Comparison of ENCODE assay signal across 15 cellular contexts in the genomic region with DNA sequence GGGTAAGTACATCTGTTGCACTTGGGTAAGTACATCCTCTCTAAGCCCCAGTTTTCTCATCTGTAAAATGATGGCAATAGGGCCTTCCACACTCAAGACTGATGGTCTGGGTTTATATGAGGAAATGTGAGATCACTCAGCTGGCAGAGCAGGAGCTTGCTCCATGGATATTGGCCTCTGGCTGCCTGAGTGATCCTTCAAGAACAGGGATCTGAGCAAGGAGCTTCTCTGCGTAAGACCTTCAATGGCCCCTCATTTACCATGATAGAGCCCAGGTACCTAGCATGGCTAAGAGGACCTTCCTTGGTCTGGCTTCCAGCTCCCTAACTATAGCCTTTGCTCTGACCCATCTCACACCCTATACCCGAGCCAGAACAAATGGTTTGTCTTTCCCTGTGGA. TPM values are rescaled to one million over a fixed set of nuclear protein-coding genes. Genes with fewer than 3 reads are reported as not detected.
"Had no signal": no experiment of that assay in that cellular context is flagged by ENCODE, and none has a peak within 500 bp of the region (broad histone marks: within the 10 kb centered on the region; RNA-seq: fewer than 3 reads in every experiment).

No MANE protein-coding gene starts in this region.

- H3K4me3 ChIP-seq: ascending aorta, smooth muscle cell, tibial nerve had no signal

- H3K27me3 ChIP-seq: ascending aorta, tibial nerve had no signal

- H3K79me2 ChIP-seq: parathyroid adenoma had no signal

- H3K27ac ChIP-seq: parathyroid adenoma had no signal

- DNase-seq: activated CD4-positive, alpha-beta T cell treated with anti-CD3 and anti-CD28 coated beads, Interleukin-2, amount 50 U/mL, for 4 hours; activated CD4-positive, CD25-positive, alpha-beta regulatory T cell; activated naive CD8-positive, alpha-beta T cell treated with anti-CD3 and anti-CD28 coated beads, Interleukin-2, amount 10 ng/mL, durations not matched to agents 7 days and 5 days; immature natural killer cell; SHP77; T-helper 2 cell had no signal

- H3K4me1 ChIP-seq: ascending aorta, parathyroid adenoma had no signal

- H3K4me3 Mint-ChIP-seq: activated naive CD8-positive, alpha-beta T cell treated with anti-CD3 and anti-CD28 coated beads, Interleukin-2, amount 10 ng/mL, durations not matched to agents 7 days and 5 days; immature natural killer cell; neural crest cell; stimulated activated effector memory CD8-positive, alpha-beta T cell treated with anti-CD3 and anti-CD28 coated beads, Interleukin-12 subunit alpha, Interleukin-12 subunit beta, amount 100 ng/mL, for 72 hours had no signal

- H3K27ac Mint-ChIP-seq: activated naive CD8-positive, alpha-beta T cell treated with anti-CD3 and anti-CD28 coated beads, Interleukin-2, amount 10 ng/mL, durations not matched to agents 7 days and 5 days; immature natural killer cell; stimulated activated effector memory CD8-positive, alpha-beta T cell treated with anti-CD3 and anti-CD28 coated beads, Interleukin-12 subunit alpha, Interleukin-12 subunit beta, amount 100 ng/mL, for 72 hours had no signal

- ATAC-seq: stimulated activated effector memory CD8-positive, alpha-beta T cell treated with anti-CD3 and anti-CD28 coated beads, Interleukin-12 subunit alpha, Interleukin-12 subunit beta, amount 100 ng/mL, for 72 hours had no signal

- H3K36me3 Mint-ChIP-seq: activated naive CD8-positive, alpha-beta T cell treated with anti-CD3 and anti-CD28 coated beads, Interleukin-2, amount 10 ng/mL, durations not matched to agents 7 days and 5 days; immature natural killer cell; stimulated activated effector memory CD8-positive, alpha-beta T cell treated with anti-CD3 and anti-CD28 coated beads, Interleukin-12 subunit alpha, Interleukin-12 subunit beta, amount 100 ng/mL, for 72 hours had no signal

- H3K9ac ChIP-seq: parathyroid adenoma had no signal

- H2AFZ ChIP-seq: parathyroid adenoma had no signal

- H3K4me1 Mint-ChIP-seq: immature natural killer cell, neural crest cell had no signal

- H3K4me2 ChIP-seq: smooth muscle cell had no signal

- H3K9me3 ChIP-seq: ascending aorta, tibial nerve had no signal

- H3K27me3 Mint-ChIP-seq: activated naive CD8-positive, alpha-beta T cell treated with anti-CD3 and anti-CD28 coated beads, Interleukin-2, amount 10 ng/mL, durations not matched to agents 7 days and 5 days had no signal

- H3K36me3 ChIP-seq: ascending aorta, tibial nerve had no signal

- FAIRE-seq: bronchial epithelial cell, TTC549 had no signal

RNA-seq across cellular contexts. Expression of a gene that starts 5.5 kb away (rescaled TPM):
- total RNA-seq: activated naive CD8-positive, alpha-beta T cell treated with anti-CD3 and anti-CD28 coated beads, Interleukin-2, amount 10 ng/mL, durations not matched to agents 7 days and 5 days; bronchial epithelial cell; smooth muscle cell had no signal
- polyA plus RNA-seq: immature natural killer cell had no signal

RNA-seq across cellular contexts. Expression of a gene that starts 26.9 kb away (rescaled TPM):
- total RNA-seq: activated naive CD8-positive, alpha-beta T cell treated with anti-CD3 and anti-CD28 coated beads, Interleukin-2, amount 10 ng/mL, durations not matched to agents 7 days and 5 days; ascending aorta; bronchial epithelial cell; mesenteric fat pad; neural crest cell; smooth muscle cell; tibial nerve had no signal
- polyA plus RNA-seq: immature natural killer cell, smooth muscle cell had no signal

RNA-seq across cellular contexts. Expression of a gene that starts 43.7 kb away (rescaled TPM):
- total RNA-seq: activated naive CD8-positive, alpha-beta T cell treated with anti-CD3 and anti-CD28 coated beads, Interleukin-2, amount 10 ng/mL, durations not matched to agents 7 days and 5 days; ascending aorta; bronchial epithelial cell; neural crest cell; smooth muscle cell had no signal
- polyA plus RNA-seq: immature natural killer cell, smooth muscle cell had no signal
